In the genomic region with DNA sequence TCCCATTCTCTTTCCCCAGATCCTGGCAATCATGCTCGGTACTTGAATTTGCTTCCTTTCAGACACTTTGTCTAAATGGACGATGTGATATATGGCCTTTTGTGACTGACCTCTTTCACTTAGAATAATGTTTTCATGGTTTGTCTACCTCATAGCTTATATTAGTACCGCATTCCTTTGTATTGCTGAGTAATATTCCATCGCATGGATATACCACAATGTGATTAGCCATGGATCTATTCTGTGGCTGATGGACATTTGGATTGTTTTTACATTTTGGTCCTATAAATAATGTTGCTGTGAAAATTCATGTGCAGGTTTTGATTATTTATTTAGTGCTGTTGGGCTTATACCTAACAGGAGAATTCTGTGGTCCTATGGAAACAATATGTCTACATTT, we compare ENCODE assay signal across 34 cellular contexts.
"Had no signal": no experiment of that assay in that cellular context is flagged by ENCODE, and none has a peak within 500 bp of the region (broad histone marks: within the 10 kb centered on the region; RNA-seq: fewer than 3 reads in every experiment).

No MANE protein-coding gene starts in this region.

- H3K36me3 ChIP-seq: MG63 had no signal

- DNase-seq: Karpas-422, Kasumi-1, MG63, MM.1S, MV-4-11, NCI-H1048, NCI-H1092, NCI-H1092 treated with DMSO at 0.1 percent for 48 hours, NCI-H1105 treated with DMSO at 0.1 percent for 48 hours, NCI-H1417, NCI-H1417 treated with DMSO at 0.1 percent for 48 hours, NCI-H1436, NCI-H1436 treated with DMSO at 0.1 percent for 48 hours, NCI-H146, NCI-H1694, NCI-H1694 treated with DMSO at 0.1 percent for 48 hours, NCI-H187, NCI-H187 treated with DMSO at 0.1 percent for 48 hours, NCI-H1930, NCI-H2029, NCI-H2029 treated with DMSO at 0.1 percent for 48 hours, NCI-H2081, NCI-H2081 treated with DMSO at 0.1 percent for 48 hours, NCI-H2107, NCI-H2171, NCI-H2171 treated with DMSO at 0.1 percent for 48 hours, NCI-H2227 treated with DMSO at 0.1 percent for 48 hours, NCI-H226, NCI-H345, NCI-H446, NCI-H446 treated with DMSO at 0.1 percent for 48 hours, NCI-H510A, NCI-H510A treated with DMSO at 0.1 percent for 48 hours had no signal

- H3K27ac ChIP-seq: KMS-11 had no signal

- H3K9me3 ChIP-seq: MG63 had no signal

- H3K27me3 ChIP-seq: MG63 had no signal

- H3K9ac ChIP-seq: KMS-11 had no signal

- H3K4me2 ChIP-seq: KMS-11 had no signal

- H3K4me3 ChIP-seq: MG63 had no signal
